8 cellular contexts compared by ENCODE assay signal in genomic region chr16:2473425-2473926, GRCh38. TPM values are rescaled to one million over a fixed set of nuclear protein-coding genes. Genes with fewer than 3 reads are reported as not detected.
A peak's percentile ranks its signal among the peaks of the same experiment; 100 is the strongest.
DNase-seq lines count a peak whose midpoint lies in the region; ATAC-seq, FAIRE-seq and TF ChIP-seq lines count a peak whose summit lies in the region.

No MANE protein-coding gene starts in this region.

- peaks cover 16% of the 10 kb centered on the region for H3K27me3 Mint-ChIP-seq in activated B cell treated with CpG ODN at 0.5 μM for 24 hours

- POLR2A ChIA-PET in activated B cell treated with CpG ODN at 0.5 μM for 24 hours (lab: Charles Lee): interaction anchor here (1.9 to 2.3 kb wide), 3 partner anchors 13 to 318 kb away, joined by 9 to 18 read pairs (median 14); partner anchors contain the start of genes TEDC2 and TRAF7

- H3K27me3 ChIP-seq in BE2C: no peaks in the 10 kb centered on the region
- H3K27me3 ChIP-seq in GM23248 (replicated peaks; ENCODE audit: insufficient read depth): no peaks in the 10 kb centered on the region

- intact Hi-C loops in activated B cell treated with CpG ODN at 0.5 μM for 24 hours (cut with micrococcal nuclease): no loop called here

- H3K27ac Mint-ChIP-seq in activated B cell treated with CpG ODN at 0.5 μM for 24 hours: no peak overlapping the region

- no peaks in the 10 kb centered on the region for H3K9me3 Mint-ChIP-seq in activated B cell treated with CpG ODN at 0.5 μM for 24 hours

- H3K4me3 Mint-ChIP-seq in activated B cell treated with CpG ODN at 0.5 μM for 24 hours: peak overlapping the region; percentile 70

- H3K4me3 ChIP-seq in BE2C (ENCODE audit: low read depth, low read length): peak overlapping the region; percentile 25
- peak overlapping the region; percentile 93 for H3K4me3 ChIP-seq in GM23248

- peaks cover 40% of the 10 kb centered on the region for H3K4me1 Mint-ChIP-seq in activated B cell treated with CpG ODN at 0.5 μM for 24 hours

- no peaks in the 10 kb centered on the region for H3K9me2 ChIP-seq in GM23248 (ENCODE audit: insufficient read depth)

- H3F3A ChIP-seq in GM23248 (ENCODE audit: insufficient read depth): no peaks in the 10 kb centered on the region

- H4K20me1 ChIP-seq in GM23248 (ENCODE audit: insufficient read depth): no peaks in the 10 kb centered on the region

- FAIRE-seq in GM12892 (lab: Jason Lieb, UNC): no peak

- H3K36me3 Mint-ChIP-seq in activated B cell treated with CpG ODN at 0.5 μM for 24 hours (ENCODE audit: low read depth): no peaks in the 10 kb centered on the region

- no peak overlapping the region for H3K27ac ChIP-seq in GM23248

- no peak for DNase-seq in BE2C
- no peak for DNase-seq in GM23248
- no peak for DNase-seq in activated B cell treated with CpG ODN at 0.5 μM for 24 hours
- DNase-seq in iPS-NIHi7 (ENCODE audit: extremely low spot score): peak; percentile 31
- DNase-seq in SW 1271 (lab: John Stamatoyannopoulos, UW): no peak
- no peak for DNase-seq in GM12892 (ENCODE audit: insufficient read length)

- CTCF ChIA-PET in activated B cell treated with CpG ODN at 0.5 μM for 24 hours (lab: Charles Lee): interaction anchor here (1.2 kb wide), 1 partner anchor 13 kb away, joined by 4 read pairs; no protein-coding TSS in a partner anchor

- ATAC-seq in activated B cell treated with CpG ODN at 0.5 μM for 24 hours (ENCODE audit: low read depth) (no peak), HG02852 (IDR thresholded peaks at IDR 0.05; ENCODE audit: unreplicated experiment) (no peak), GM21825 (IDR thresholded peaks at IDR 0.05; ENCODE audit: unreplicated experiment) (no peak)

- H3K9ac ChIP-seq in GM23248: no peak overlapping the region

- H3K79me2 ChIP-seq in GM23248 (ENCODE audit: insufficient read depth): peaks cover 28% of the 10 kb centered on the region

- H3K9me3 ChIP-seq in BE2C: no peaks in the 10 kb centered on the region
- H3K9me3 ChIP-seq in GM23248 (ENCODE audit: low read depth): no peaks in the 10 kb centered on the region

- H3K4me2 ChIP-seq in GM23248 (ENCODE audit: unreplicated experiment): peak overlapping the region; percentile 51

- TF ChIP-seq POLR2A in GM12892 (IDR thresholded peaks at IDR 0.05; ENCODE audit: low read depth, low read length): no peak

- TF ChIP-seq CTCF in BE2C (IDR thresholded peaks at IDR 0.05; ENCODE audit: low read depth, low read length) (no peak), activated B cell treated with CpG ODN at 0.5 μM for 24 hours (IDR thresholded peaks at IDR 0.05) (no peak)

- 16 to 29% methylated on average over 19 to 38 of the region's 50 CpGs for WGBS in GM23248 (ENCODE audit: low coverage in 1 of 2, low lambda C conversion rate in 2 of 2, missing lambda C conversion rate in 2 of 2), 2 experiments

- in situ Hi-C loops in GM23248 (cut with MboI): no loop called here

- H3K36me3 ChIP-seq in BE2C: 0 out of 2 replicates have a peak, but pooled peaks cover 5% of the 10 kb centered on the region
- no peaks in the 10 kb centered on the region for H3K36me3 ChIP-seq in GM23248 (ENCODE audit: low read depth)

- H3K4me1 ChIP-seq in BE2C: peaks cover 33% of the 10 kb centered on the region
- no peaks in the 10 kb centered on the region; the same call in 1 of the 2 replicates for H3K4me1 ChIP-seq in GM23248 (ENCODE audit: insufficient read depth)

- no peak overlapping the region for H2AFZ ChIP-seq in GM23248

RNA-seq across cellular contexts. Expression of gene TBC1D24, which starts 1.5 kb away (rescaled TPM):
- 27.6 TPM for polyA plus RNA-seq in BE2C (2012; ENCODE audit: insufficient read depth, insufficient read length, low read depth)
- 17.8 and 18.7 TPM in 2 replicates for total RNA-seq in GM23248 (2014; rRNA removed; shearing (Covaris generic))
- polyA plus RNA-seq in GM23248 (2016; fragmentation: Nextera tagmentation; extraction: Ambion mirVana): 9.3 and 10.1 TPM in 2 replicates
- 9.1 and 12.6 TPM in 2 replicates for total RNA-seq in activated B cell treated with CpG ODN at 0.5 μM for 24 hours
- polyA plus RNA-seq in GM12892 (2012; ENCODE audit: missing spikeins): 2.7 TPM

RNA-seq across cellular contexts. Expression of gene NTN3, which starts 2.4 kb away (rescaled TPM):
- polyA plus RNA-seq in BE2C (2012; ENCODE audit: insufficient read depth, insufficient read length, low read depth): 4.2 TPM
- total RNA-seq in GM23248 (2014; rRNA removed; shearing (Covaris generic)): 1.8 TPM in 1 of 2 replicates, not detected in the other
- not detected in 2 replicates for polyA plus RNA-seq in GM23248 (2016; fragmentation: Nextera tagmentation; extraction: Ambion mirVana)
- not detected in 2 replicates for total RNA-seq in activated B cell treated with CpG ODN at 0.5 μM for 24 hours
- not detected for polyA plus RNA-seq in GM12892 (2012; ENCODE audit: missing spikeins)

RNA-seq across cellular contexts. Expression of gene TEDC2, which starts 13.6 kb away (rescaled TPM):
- 13.3 TPM for polyA plus RNA-seq in BE2C (2012; ENCODE audit: insufficient read depth, insufficient read length, low read depth)
- 6.8 and 8.3 TPM in 2 replicates for total RNA-seq in GM23248 (2014; rRNA removed; shearing (Covaris generic))
- polyA plus RNA-seq in GM23248 (2016; fragmentation: Nextera tagmentation; extraction: Ambion mirVana): 4.2 and 4.8 TPM in 2 replicates
- 3.4 and 4.4 TPM in 2 replicates for total RNA-seq in activated B cell treated with CpG ODN at 0.5 μM for 24 hours
- polyA plus RNA-seq in GM12892 (2012; ENCODE audit: missing spikeins): 8.4 TPM

RNA-seq across cellular contexts. Expression of gene ATP6V0C, which starts 40.3 kb away (rescaled TPM):
- polyA plus RNA-seq in BE2C (2012; ENCODE audit: insufficient read depth, insufficient read length, low read depth): 645 TPM
- total RNA-seq in GM23248 (2014; rRNA removed; shearing (Covaris generic)): 43.2 and 44.9 TPM in 2 replicates
- 186 and 197 TPM in 2 replicates for polyA plus RNA-seq in GM23248 (2016; fragmentation: Nextera tagmentation; extraction: Ambion mirVana)
- 74.9 and 91.4 TPM in 2 replicates for total RNA-seq in activated B cell treated with CpG ODN at 0.5 μM for 24 hours
- polyA plus RNA-seq in GM12892 (2012; ENCODE audit: missing spikeins): 15.5 TPM

RNA-seq across cellular contexts. Expression of gene CCNF, which starts 44.2 kb away (rescaled TPM):
- 18.6 TPM for polyA plus RNA-seq in BE2C (2012; ENCODE audit: insufficient read depth, insufficient read length, low read depth)
- 11.5 and 15.7 TPM in 2 replicates for total RNA-seq in GM23248 (2014; rRNA removed; shearing (Covaris generic))
- 9.3 and 10.5 TPM in 2 replicates for polyA plus RNA-seq in GM23248 (2016; fragmentation: Nextera tagmentation; extraction: Ambion mirVana)
- total RNA-seq in activated B cell treated with CpG ODN at 0.5 μM for 24 hours: 5.3 and 5.5 TPM in 2 replicates
- polyA plus RNA-seq in GM12892 (2012; ENCODE audit: missing spikeins): 8.1 TPM
